23 cellular contexts compared by ENCODE assay signal in the genomic region with DNA sequence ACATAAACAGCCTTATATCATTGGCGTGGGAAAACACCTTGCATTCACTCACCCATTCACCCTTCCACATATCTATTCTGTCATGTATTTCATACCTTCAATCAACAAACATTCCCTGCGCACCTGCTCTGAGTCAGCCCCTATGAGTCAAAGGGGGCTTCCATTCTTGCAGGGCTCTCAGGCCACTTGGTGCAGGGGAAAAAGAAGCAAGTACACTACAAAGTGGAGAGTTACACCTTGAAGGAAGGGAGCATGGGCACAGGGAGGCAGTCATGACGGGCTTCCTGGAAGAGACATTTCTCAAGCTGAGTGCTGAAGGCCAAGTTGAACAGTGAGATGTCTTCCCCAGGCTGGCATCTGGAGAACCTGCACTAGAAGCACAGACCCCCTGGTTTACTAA. TPM values are rescaled to one million over a fixed set of nuclear protein-coding genes. Genes with fewer than 3 reads are reported as not detected.
DNase-seq lines count a peak whose midpoint lies in the region; ATAC-seq and TF ChIP-seq lines count a peak whose summit lies in the region.
"Had no signal": no experiment of that assay in that cellular context is flagged by ENCODE, and none has a peak within 500 bp of the region (broad histone marks: within the 10 kb centered on the region; RNA-seq: fewer than 3 reads in every experiment).

No MANE protein-coding gene starts in this region.

- intact Hi-C loops in activated CD4-positive, alpha-beta memory T cell treated with anti-CD3 and anti-CD28 coated beads for 36 hours (cut with micrococcal nuclease), result loop anchor here (1.0 to 5.0 kb wide), 3 partner anchors 71 to 182 kb away; no protein-coding TSS in a partner anchor
- intact Hi-C loops in lower lobe of right lung (cut with DNase I), result no loop called here

- H3K27me3 ChIP-seq in lower lobe of right lung (ENCODE audit: low read depth), result no peaks in the 10 kb centered on the region
- H3K27me3 ChIP-seq: dorsolateral prefrontal cortex had no signal

- no peak overlapping the region for H3K4me3 ChIP-seq in lower lobe of right lung
- H3K4me3 ChIP-seq: dorsolateral prefrontal cortex, heart right ventricle, left ventricle myocardium inferior, psoas muscle, thoracic aorta had no signal

- H3K4me1 Mint-ChIP-seq in activated CD4-positive, alpha-beta memory T cell treated with anti-CD3 and anti-CD28 coated beads for 36 hours (ENCODE audit: low read depth), result peaks cover 8% of the 10 kb centered on the region
- H3K4me1 Mint-ChIP-seq in activated CD4-positive, alpha-beta memory T cell treated with anti-CD3 and anti-CD28 coated beads, Interleukin-2, amount 10 ng/mL, durations not matched to agents 7 days and 5 days, result peaks cover 12% of the 10 kb centered on the region
- H3K4me1 Mint-ChIP-seq in osteocyte (ENCODE audit: unreplicated experiment), result peaks cover 29% of the 10 kb centered on the region

- H3K36me3 ChIP-seq in lower lobe of right lung, result no peaks in the 10 kb centered on the region
- H3K36me3 ChIP-seq: heart right ventricle, left ventricle myocardium inferior, thoracic aorta had no signal

- H3K9me3 ChIP-seq in lower lobe of right lung, result no peaks in the 10 kb centered on the region
- H3K9me3 ChIP-seq: left ventricle myocardium inferior, psoas muscle, thoracic aorta had no signal

- ATAC-seq in lower lobe of right lung, result no peak

- POLR2A ChIA-PET in activated CD4-positive, alpha-beta memory T cell treated with anti-CD3 and anti-CD28 coated beads for 36 hours (lab: Charles Lee), result no interaction called here
- POLR2A ChIA-PET in activated CD4-positive, alpha-beta memory T cell treated with anti-CD3 and anti-CD28 coated beads, Interleukin-2, amount 10 ng/mL, durations not matched to agents 7 days and 5 days (lab: Charles Lee), result no interaction called here

- DNase-seq in activated CD4-positive, alpha-beta memory T cell treated with anti-CD3 and anti-CD28 coated beads for 36 hours, result peak; percentile 37
- no peak for DNase-seq in activated CD4-positive, alpha-beta memory T cell treated with anti-CD3 and anti-CD28 coated beads, Interleukin-2, amount 10 ng/mL, durations not matched to agents 7 days and 5 days
- DNase-seq in ELR (ENCODE audit: low read depth) (peak; percentile 47), dermis blood vessel endothelial cell (peak; percentile 6), osteocyte (ENCODE audit: extremely low spot score, unreplicated experiment) (peak; percentile 36), NCI-H146 treated with DMSO at 0.1 percent for 48 hours (lab: John Stamatoyannopoulos, UW; ENCODE audit: unreplicated experiment) (no peak), lower lobe of right lung (no peak), NCI-H748 treated with DMSO at 0.1 percent for 48 hours (lab: John Stamatoyannopoulos, UW) (no peak)
- DNase-seq: activated CD4-positive, CD25-positive, alpha-beta regulatory T cell treated with anti-CD3 and anti-CD28 coated beads, Interleukin-2, amount 50 U/mL, for 72 hours; activated gamma-delta T cell; GOT3; left ventricle myocardium inferior; NCI-H1048; NCI-H187 treated with DMSO at 0.1 percent for 48 hours; NCI-H774; stimulated activated naive CD4-positive, alpha-beta T cell treated with Interleukin-2 at 50 U/mL for 16 hours; T1000 had no signal

- H3K9me3 Mint-ChIP-seq in activated CD4-positive, alpha-beta memory T cell treated with anti-CD3 and anti-CD28 coated beads for 36 hours, result no peaks in the 10 kb centered on the region
- H3K9me3 Mint-ChIP-seq in activated CD4-positive, alpha-beta memory T cell treated with anti-CD3 and anti-CD28 coated beads, Interleukin-2, amount 10 ng/mL, durations not matched to agents 7 days and 5 days, result no peaks in the 10 kb centered on the region
- peaks cover 7% of the 10 kb centered on the region for H3K9me3 Mint-ChIP-seq in osteocyte (ENCODE audit: unreplicated experiment)
- H3K9me3 Mint-ChIP-seq: central memory CD8-positive, alpha-beta T cell had no signal

- TF ChIP-seq CTCF in osteocyte (IDR thresholded peaks at IDR 0.05) (no peak), lower lobe of right lung (IDR thresholded peaks at IDR 0.05) (no peak)

- no peak overlapping the region for H3K27ac Mint-ChIP-seq in activated CD4-positive, alpha-beta memory T cell treated with anti-CD3 and anti-CD28 coated beads for 36 hours
- no peak overlapping the region for H3K27ac Mint-ChIP-seq in activated CD4-positive, alpha-beta memory T cell treated with anti-CD3 and anti-CD28 coated beads, Interleukin-2, amount 10 ng/mL, durations not matched to agents 7 days and 5 days
- no peak overlapping the region for H3K27ac Mint-ChIP-seq in osteocyte (ENCODE audit: unreplicated experiment)
- H3K27ac Mint-ChIP-seq: B cell had no signal

- no peaks in the 10 kb centered on the region for H3K36me3 Mint-ChIP-seq in activated CD4-positive, alpha-beta memory T cell treated with anti-CD3 and anti-CD28 coated beads for 36 hours
- H3K36me3 Mint-ChIP-seq in activated CD4-positive, alpha-beta memory T cell treated with anti-CD3 and anti-CD28 coated beads, Interleukin-2, amount 10 ng/mL, durations not matched to agents 7 days and 5 days (ENCODE audit: low read depth), result no peaks in the 10 kb centered on the region
- H3K36me3 Mint-ChIP-seq in osteocyte (ENCODE audit: unreplicated experiment), result no peaks in the 10 kb centered on the region

- H3K27ac ChIP-seq in lower lobe of right lung, result no peak overlapping the region
- H3K27ac ChIP-seq: psoas muscle, thoracic aorta had no signal

- H3K4me3 Mint-ChIP-seq in activated CD4-positive, alpha-beta memory T cell treated with anti-CD3 and anti-CD28 coated beads for 36 hours, result no peak overlapping the region
- H3K4me3 Mint-ChIP-seq in activated CD4-positive, alpha-beta memory T cell treated with anti-CD3 and anti-CD28 coated beads, Interleukin-2, amount 10 ng/mL, durations not matched to agents 7 days and 5 days, result no peak overlapping the region
- H3K4me3 Mint-ChIP-seq in osteocyte (ENCODE audit: unreplicated experiment), result no peak overlapping the region
- H3K4me3 Mint-ChIP-seq: B cell; central memory CD8-positive, alpha-beta T cell had no signal

- CTCF ChIA-PET in activated CD4-positive, alpha-beta memory T cell treated with anti-CD3 and anti-CD28 coated beads for 36 hours (lab: Charles Lee), result interaction anchor here (1.0 to 2.8 kb wide), 3 partner anchors 15 to 167 kb away, joined by 3 to 15 read pairs (median 7); no protein-coding TSS in a partner anchor
- CTCF ChIA-PET in activated CD4-positive, alpha-beta memory T cell treated with anti-CD3 and anti-CD28 coated beads, Interleukin-2, amount 10 ng/mL, durations not matched to agents 7 days and 5 days (lab: Charles Lee), result interaction anchor here (0.6 kb wide), 1 partner anchor 70 kb away, joined by 3 read pairs; no protein-coding TSS in a partner anchor

- H3K4me1 ChIP-seq in lower lobe of right lung, result peaks cover 34% of the 10 kb centered on the region

- H3K27me3 Mint-ChIP-seq in activated CD4-positive, alpha-beta memory T cell treated with anti-CD3 and anti-CD28 coated beads for 36 hours, result peaks cover 19% of the 10 kb centered on the region
- peaks cover 58% of the 10 kb centered on the region for H3K27me3 Mint-ChIP-seq in activated CD4-positive, alpha-beta memory T cell treated with anti-CD3 and anti-CD28 coated beads, Interleukin-2, amount 10 ng/mL, durations not matched to agents 7 days and 5 days
- no peaks in the 10 kb centered on the region for H3K27me3 Mint-ChIP-seq in osteocyte (ENCODE audit: unreplicated experiment)

RNA-seq across cellular contexts. Expression of gene AMOTL2, which starts 4.6 kb away (rescaled TPM):
- total RNA-seq in activated CD4-positive, alpha-beta memory T cell treated with anti-CD3 and anti-CD28 coated beads for 36 hours, result under 1 TPM; 0.12 to 0.39 TPM
- not detected for total RNA-seq in activated CD4-positive, alpha-beta memory T cell treated with anti-CD3 and anti-CD28 coated beads, Interleukin-2, amount 10 ng/mL, durations not matched to agents 7 days and 5 days
- total RNA-seq in dermis blood vessel endothelial cell (104 and 130 TPM in 2 replicates), osteocyte (195 and 199 TPM in 2 replicates), lower lobe of right lung (77.8 TPM)
- total RNA-seq: B cell had no signal

Comparison
In these comparisons a context has a peak if more than half of its experiments do, and no peak if none do; other contexts are left out.
1. DNase-seq: peak in activated CD4-positive, alpha-beta memory T cell treated with anti-CD3 and anti-CD28 coated beads for 36 hours (single experiment), ELR (single experiment), dermis blood vessel endothelial cell (single experiment) and osteocyte (single experiment); none in activated CD4-positive, alpha-beta memory T cell treated with anti-CD3 and anti-CD28 coated beads, Interleukin-2, amount 10 ng/mL, durations not matched to agents 7 days and 5 days (single experiment), NCI-H146 treated with DMSO at 0.1 percent for 48 hours (single experiment), lower lobe of right lung (single experiment) and NCI-H748 treated with DMSO at 0.1 percent for 48 hours (single experiment).
2. RNA of gene AMOTL2, which starts 4.6 kb away (total RNA-seq): 195 to 199 TPM in osteocyte, 104 to 130 TPM in dermis blood vessel endothelial cell and 77.8 TPM in lower lobe of right lung (single experiment); 0.12 to 0.39 TPM in activated CD4-positive, alpha-beta memory T cell treated with anti-CD3 and anti-CD28 coated beads for 36 hours and not detected in activated CD4-positive, alpha-beta memory T cell treated with anti-CD3 and anti-CD28 coated beads, Interleukin-2, amount 10 ng/mL, durations not matched to agents 7 days and 5 days; every median in the first group is over 10 times any median in the second.